In genomic region chr1:101496109-101496508, GRCh38 we compare ENCODE assay signal across 23 cellular contexts.
DNase-seq lines count a peak whose midpoint lies in the region; ATAC-seq and TF ChIP-seq lines count a peak whose summit lies in the region.
"Had no signal": no experiment of that assay in that cellular context is flagged by ENCODE, and none has a peak within 500 bp of the region (broad histone marks: within the 10 kb centered on the region; RNA-seq: fewer than 3 reads in every experiment).

No MANE protein-coding gene starts in this region.

- no peak overlapping the region for H3K4me3 Mint-ChIP-seq in activated T-cell treated with anti-CD3 and anti-CD28 coated beads, Interleukin-2, amount 50 U/mL, for 72 hours
- H3K4me3 Mint-ChIP-seq: B cell; CD4-positive, CD25-positive, alpha-beta regulatory T cell; IgD-negative memory B cell had no signal

- no peak overlapping the region for H3K27ac ChIP-seq in RWPE2 (ENCODE audit: poor library complexity, severe bottlenecking)
- H3K27ac ChIP-seq: 22Rv1, GM23248 had no signal

- no peak overlapping the region for H3K27ac Mint-ChIP-seq in activated T-cell treated with anti-CD3 and anti-CD28 coated beads, Interleukin-2, amount 50 U/mL, for 72 hours
- H3K27ac Mint-ChIP-seq: B cell; CD4-positive, CD25-positive, alpha-beta regulatory T cell; IgD-negative memory B cell had no signal

- no peaks in the 10 kb centered on the region for H3K27me3 ChIP-seq in RWPE2 (ENCODE audit: insufficient read depth, poor library complexity, severe bottlenecking)

- H3K9me3 ChIP-seq in RWPE2 (ENCODE audit: severe bottlenecking): no peaks in the 10 kb centered on the region
- H3K9me3 ChIP-seq: Caco-2 had no signal

- H3K27me3 Mint-ChIP-seq in activated T-cell treated with anti-CD3 and anti-CD28 coated beads, Interleukin-2, amount 50 U/mL, for 72 hours (ENCODE audit: low read depth): no peaks in the 10 kb centered on the region
- H3K27me3 Mint-ChIP-seq: IgD-negative memory B cell had no signal

- DNase-seq in DMS53 (lab: John Stamatoyannopoulos, UW) (peak; percentile 41), DMS53 treated with DMSO at 0.1 percent for 48 hours (lab: John Stamatoyannopoulos, UW; ENCODE audit: unreplicated experiment) (no peak), RWPE2 (ENCODE audit: low spot score) (no peak), kidney tubule cell (ENCODE audit: low spot score) (peak; percentile 20), NCI-H526 (lab: John Stamatoyannopoulos, UW) (no peak)
- DNase-seq in activated T-cell treated with anti-CD3 and anti-CD28 coated beads, Interleukin-2, amount 50 U/mL, for 72 hours: peak in 1 of 2 donors; percentile 32
- DNase-seq in activated T-cell treated with anti-CD3 and anti-CD28 coated beads, Interleukin-2, amount 50 U/mL, for 1 hour: no peak
- DNase-seq: Caco-2; CD4-positive, CD25-positive, alpha-beta regulatory T cell; GM23248; HCEC 1CT; Kasumi-1; NCI-H1105 treated with DMSO at 0.1 percent for 48 hours; NCI-H187; NCI-H2171; NCI-H446 treated with DMSO at 0.1 percent for 48 hours; NCI-H748 treated with DMSO at 0.1 percent for 48 hours; OCI-M1; RPMI8226 had no signal

- TF ChIP-seq CTCF in RWPE2 (IDR thresholded peaks at IDR 0.05; ENCODE audit: poor library complexity, severe bottlenecking): no peak

- no peaks in the 10 kb centered on the region for H3K4me1 Mint-ChIP-seq in activated T-cell treated with anti-CD3 and anti-CD28 coated beads, Interleukin-2, amount 50 U/mL, for 72 hours (ENCODE audit: low read depth)
- H3K4me1 Mint-ChIP-seq: B cell; CD4-positive, CD25-positive, alpha-beta regulatory T cell had no signal

- no peak overlapping the region for H3K4me3 ChIP-seq in RWPE2 (ENCODE audit: severe bottlenecking)
- H3K4me3 ChIP-seq: GM23248 had no signal

- H3K36me3 ChIP-seq in RWPE2 (ENCODE audit: low read depth): no peaks in the 10 kb centered on the region

- H3K4me1 ChIP-seq in RWPE2 (ENCODE audit: insufficient read depth, poor library complexity, severe bottlenecking): no peaks in the 10 kb centered on the region
- H3K4me1 ChIP-seq: Caco-2 had no signal

- ATAC-seq in activated T-cell treated with anti-CD3 and anti-CD28 coated beads, Interleukin-2, amount 50 U/mL, for 72 hours (replicated peaks in 1 of 2): peak; percentile 94 to 95
- ATAC-seq in RWPE2 (ENCODE audit: low read depth) (peak; percentile 58; the same call in 2 of the 3 replicates), GM21367 (IDR thresholded peaks at IDR 0.05; ENCODE audit: unreplicated experiment) (no peak)

- no peaks in the 10 kb centered on the region for H3K36me3 Mint-ChIP-seq in activated T-cell treated with anti-CD3 and anti-CD28 coated beads, Interleukin-2, amount 50 U/mL, for 72 hours (ENCODE audit: insufficient read depth in 2 of 2)
- H3K36me3 Mint-ChIP-seq: CD4-positive, CD25-positive, alpha-beta regulatory T cell had no signal

- peaks cover 0 to 3% of the 10 kb centered on the region in 2 donors for H3K9me3 Mint-ChIP-seq in activated T-cell treated with anti-CD3 and anti-CD28 coated beads, Interleukin-2, amount 50 U/mL, for 72 hours

Comparison
In these comparisons a context has a peak if more than half of its experiments do, and no peak if none do; other contexts are left out.
1. DNase-seq: peak in DMS53 (single experiment) and kidney tubule cell (single experiment); none in DMS53 treated with DMSO at 0.1 percent for 48 hours (single experiment), activated T-cell treated with anti-CD3 and anti-CD28 coated beads, Interleukin-2, amount 50 U/mL, for 1 hour (single experiment), RWPE2 (single experiment) and NCI-H526 (0 of 2).